ENCODE assay signal across 10 cellular contexts in the genomic region with DNA sequence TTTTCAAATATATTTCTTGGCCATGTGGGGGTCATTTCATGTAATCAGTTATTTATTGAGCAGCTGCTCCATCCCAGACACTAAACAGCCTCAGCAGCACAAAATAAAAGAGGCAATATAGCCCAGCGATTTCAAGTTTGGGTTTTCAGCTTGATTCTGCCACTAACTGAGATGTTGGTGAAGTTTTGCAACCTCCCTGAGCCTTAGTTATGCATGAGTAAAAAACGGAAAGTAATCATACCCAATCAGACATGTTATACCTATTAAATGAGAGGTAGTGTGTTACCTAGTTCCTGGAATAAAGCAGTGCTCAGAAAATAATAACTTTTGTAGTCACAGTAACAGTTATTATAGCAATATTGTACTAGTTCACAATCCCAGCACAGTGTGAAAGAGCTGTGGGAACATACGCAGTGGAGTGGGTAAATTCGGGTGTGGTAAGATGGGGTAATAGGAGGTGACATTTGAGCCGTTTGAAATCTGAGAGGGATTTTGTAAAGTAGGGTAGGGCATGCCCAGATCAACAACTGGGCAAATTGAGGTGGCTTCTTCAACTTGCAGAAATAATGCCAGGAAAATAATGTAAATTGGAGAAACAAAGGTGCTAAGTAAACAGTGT. TPM values are rescaled to one million over a fixed set of nuclear protein-coding genes. Genes with fewer than 3 reads are reported as not detected.
DNase-seq lines count a peak whose midpoint lies in the region; ATAC-seq and TF ChIP-seq lines count a peak whose summit lies in the region.
"Had no signal": no experiment of that assay in that cellular context is flagged by ENCODE, and none has a peak within 500 bp of the region (broad histone marks: within the 10 kb centered on the region; RNA-seq: fewer than 3 reads in every experiment).

No MANE protein-coding gene starts in this region.

- peaks cover 4 to 22% (median 6%) of the 10 kb centered on the region in 3 donors for H3K4me1 ChIP-seq in gastroesophageal sphincter
- peaks cover 5 to 24% (median 22%) of the 10 kb centered on the region in 5 donors for H3K4me1 ChIP-seq in subcutaneous abdominal adipose tissue (ENCODE audit: control insufficient read depth in 5 of 5, insufficient read depth in 5 of 5, low read length in 5 of 5)

- ATAC-seq in gastroesophageal sphincter (no peak), HG02588 (IDR thresholded peaks at IDR 0.05; ENCODE audit: unreplicated experiment) (no peak)

- DNase-seq in activated T-cell treated with anti-CD3 and anti-CD28 coated beads, Interleukin-2, amount 50 U/mL, for 24 hours: no peak
- no peak for DNase-seq in activated T-cell treated with anti-CD3 and anti-CD28 coated beads, Interleukin-2, amount 50 U/mL, for 1 hour
- no peak for DNase-seq in SK-N-MC (ENCODE audit: low read depth, low spot score)
- DNase-seq in RPMI8226: no peak
- DNase-seq in posterior cingulate gyrus: no peak
- DNase-seq: cerebellar nuclear complex, OCI-M1 had no signal

- H3K4me3 ChIP-seq in SK-N-MC (peak overlapping the region; percentile 85; the same call in 1 of the 2 replicates), gastroesophageal sphincter (no peak overlapping the region), subcutaneous abdominal adipose tissue (ENCODE audit: low read depth in 1 of 5, low read length in 5 of 5) (peak overlapping the region in 3 of 5 donors; percentile 85 to 96 (median 87))

- TF ChIP-seq POLR2A in gastroesophageal sphincter (IDR thresholded peaks at IDR 0.05): no peak

- no peaks in the 10 kb centered on the region for H3K9me3 Mint-ChIP-seq in activated T-cell treated with anti-CD3 and anti-CD28 coated beads, Interleukin-2, amount 50 U/mL, for 24 hours

- H3K9me3 ChIP-seq in SK-N-MC (ENCODE audit: low read depth, low read length) (no peaks in the 10 kb centered on the region), gastroesophageal sphincter (no peaks in the 10 kb centered on the region), subcutaneous abdominal adipose tissue (ENCODE audit: control insufficient read depth in 5 of 5, low read length in 5 of 5) (no peaks in the 10 kb centered on the region)

- no peak overlapping the region for H3K27ac ChIP-seq in SK-N-MC
- peak overlapping the region in 3 of 4 donors; percentile 90 to 94 (median 92) for H3K27ac ChIP-seq in gastroesophageal sphincter
- peak overlapping the region; percentile 95 for H3K27ac ChIP-seq in subcutaneous abdominal adipose tissue (ENCODE audit: low read depth, low read length)

- no peaks in the 10 kb centered on the region for H3K27me3 Mint-ChIP-seq in activated T-cell treated with anti-CD3 and anti-CD28 coated beads, Interleukin-2, amount 50 U/mL, for 24 hours

- H3K27me3 ChIP-seq in gastroesophageal sphincter (no peaks in the 10 kb centered on the region), subcutaneous abdominal adipose tissue (ENCODE audit: control insufficient read depth in 5 of 5, insufficient read depth in 4 of 5, low read length in 5 of 5) (no peaks in the 10 kb centered on the region)

- H3K36me3 ChIP-seq in SK-N-MC (ENCODE audit: insufficient read depth, low read length) (peaks cover 11% of the 10 kb centered on the region), gastroesophageal sphincter (peaks cover 0 to 41% of the 10 kb centered on the region in 2 donors), subcutaneous abdominal adipose tissue (ENCODE audit: control insufficient read depth in 5 of 5, insufficient read depth in 5 of 5, low read length in 5 of 5) (peaks cover 6 to 20% (median 15%) of the 10 kb centered on the region in 5 donors)

- H3K36me3 Mint-ChIP-seq in activated T-cell treated with anti-CD3 and anti-CD28 coated beads, Interleukin-2, amount 50 U/mL, for 24 hours (ENCODE audit: low read depth): peaks cover 60% of the 10 kb centered on the region

- WGBS in gastroesophageal sphincter (ENCODE audit: low coverage in 1 of 2), 2 donors: 65 to 66% methylated on average over 3 to 5 of the region's 5 CpGs

- H3K4me3 Mint-ChIP-seq in activated T-cell treated with anti-CD3 and anti-CD28 coated beads, Interleukin-2, amount 50 U/mL, for 24 hours: peak overlapping the region; percentile 92

- peaks cover 48% of the 10 kb centered on the region for H3K4me1 Mint-ChIP-seq in activated T-cell treated with anti-CD3 and anti-CD28 coated beads, Interleukin-2, amount 50 U/mL, for 24 hours (ENCODE audit: low read depth)

- intact Hi-C loops in posterior cingulate gyrus (cut with DNase I): loop anchor here (5.0 kb wide), 1 partner anchor 42 kb away; no protein-coding TSS in a partner anchor

- no peak for TF ChIP-seq EP300 in gastroesophageal sphincter (IDR thresholded peaks at IDR 0.05)

- TF ChIP-seq CTCF in gastroesophageal sphincter (IDR thresholded peaks at IDR 0.05): no peak

- peak overlapping the region; percentile 96 for H3K27ac Mint-ChIP-seq in activated T-cell treated with anti-CD3 and anti-CD28 coated beads, Interleukin-2, amount 50 U/mL, for 24 hours

- H3K9ac ChIP-seq in SK-N-MC (ENCODE audit: insufficient read length) (no peak overlapping the region), subcutaneous abdominal adipose tissue (ENCODE audit: low read length in 5 of 5) (peak overlapping the region in 3 of 5 donors; percentile 12 to 84 (median 19))

RNA-seq across cellular contexts. Expression of gene SLC9A8, which starts 1.5 kb away (rescaled TPM):
- 1 to 10 TPM; 4.7 to 9.3 (median 7.5) TPM for total RNA-seq in gastroesophageal sphincter

Comparison
In these comparisons a context has a peak if more than half of its experiments do, and no peak if none do; other contexts are left out.
1. H3K4me3 ChIP-seq: peak in SK-N-MC (single experiment) and subcutaneous abdominal adipose tissue (3 of 5); none in gastroesophageal sphincter (0 of 2).